ENCODE assay signal across 22 cellular contexts in the genomic region with DNA sequence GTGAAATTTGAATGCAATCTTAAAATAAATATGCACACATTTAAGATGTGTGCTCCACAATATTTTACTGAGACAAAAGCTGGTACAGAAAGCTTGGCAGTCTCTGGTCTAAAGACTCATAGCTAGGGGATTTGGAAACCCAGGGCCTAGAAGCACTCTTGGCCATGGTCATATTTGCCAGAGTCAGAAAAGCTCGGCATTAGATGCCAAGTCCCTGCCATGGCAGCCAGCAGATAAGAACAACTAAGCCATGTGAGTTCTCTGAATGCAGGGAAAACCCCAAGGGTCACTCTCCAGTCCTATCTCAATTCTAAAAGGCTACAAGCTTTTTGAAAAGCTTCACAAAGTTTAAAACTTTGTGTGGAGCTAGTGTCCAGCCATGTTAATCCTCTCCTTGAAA.
DNase-seq lines count a peak whose midpoint lies in the region; ATAC-seq and TF ChIP-seq lines count a peak whose summit lies in the region.
"Had no signal": no experiment of that assay in that cellular context is flagged by ENCODE, and none has a peak within 500 bp of the region (broad histone marks: within the 10 kb centered on the region; RNA-seq: fewer than 3 reads in every experiment).

No MANE protein-coding gene starts in this region.

- DNase-seq in heart left ventricle = peak in 3 of 5 donors; percentile 15 to 38 (median 34)
- no peak for DNase-seq in Right ventricle myocardium inferior (ENCODE audit: missing footprints)
- DNase-seq in MG63 = peak; percentile 38
- DNase-seq in left ventricle myocardium superior = peak; percentile 48
- no peak for DNase-seq in SIG-M5 (lab: John Stamatoyannopoulos, UW)
- DNase-seq: 8988T; ACHN; AML-193; BE2C; CD4-positive, alpha-beta T cell; CD8-positive, alpha-beta memory T cell; DMS 273 treated with DMSO at 0.1 percent for 48 hours; DMS79; EL; GDM1; GOT3; HFFc6 had no signal

- H3K9me3 ChIP-seq in heart left ventricle = peaks cover 0 to 19% (median 0%) of the 10 kb centered on the region in 12 donors
- H3K9me3 ChIP-seq in MG63 = peaks cover 10% of the 10 kb centered on the region
- H3K9me3 ChIP-seq: A549, BE2C, HAP-1 had no signal

- 17 to 29% (median 23%) methylated on average over 1 of the region's 1 CpG for WGBS in heart left ventricle, 4 donors

- TF ChIP-seq CTCF in heart left ventricle (IDR thresholded peaks at IDR 0.05) = no peak

- no peak overlapping the region for H3K27ac ChIP-seq in heart left ventricle
- H3K27ac ChIP-seq: A549; BLaER1 treated with 17β-estradiol and CSF1 and Interleukin-3, amounts not matched to agents 10 nM and 100 nM had no signal

- no peaks in the 10 kb centered on the region for H3K27me3 ChIP-seq in heart left ventricle
- H3K27me3 ChIP-seq in MG63 = no peaks in the 10 kb centered on the region; the same call in 1 of the 2 replicates
- H3K27me3 ChIP-seq: BE2C; BLaER1 treated with 17β-estradiol and CSF1 and Interleukin-3, amounts not matched to agents 10 nM and 100 nM had no signal

- intact Hi-C loops in heart left ventricle (cut with DNase I) (no loop called here), Right ventricle myocardium inferior (cut with DNase I) (no loop called here), left ventricle myocardium superior (cut with micrococcal nuclease) (no loop called here)

- H3K4me3 ChIP-seq in heart left ventricle (no peak overlapping the region), MG63 (no peak overlapping the region)
- H3K4me3 ChIP-seq: A549; BLaER1 treated with 17β-estradiol and CSF1 and Interleukin-3, amounts not matched to agents 10 nM and 100 nM; GM12878; HAP-1 had no signal

- peaks cover 0 to 6% (median 0%) of the 10 kb centered on the region in 12 donors for H3K4me1 ChIP-seq in heart left ventricle
- H3K4me1 ChIP-seq: A549, BE2C, HAP-1 had no signal

- no peaks in the 10 kb centered on the region for H3K36me3 ChIP-seq in heart left ventricle
- H3K36me3 ChIP-seq in MG63 = no peaks in the 10 kb centered on the region
- H3K36me3 ChIP-seq: BE2C; BLaER1 treated with 17β-estradiol and CSF1 and Interleukin-3, amounts not matched to agents 10 nM and 100 nM; HAP-1 had no signal

- peak in 3 of 4 donors; percentile 71 to 80 (median 73) for ATAC-seq in heart left ventricle
- no peak for ATAC-seq in Right ventricle myocardium inferior
- peak; percentile 83 for ATAC-seq in left ventricle myocardium superior
- no peak for ATAC-seq in GM21423 (IDR thresholded peaks at IDR 0.05; ENCODE audit: unreplicated experiment)
- ATAC-seq: A549, GM12878 had no signal

- TF ChIP-seq POLR2A in heart left ventricle (IDR thresholded peaks at IDR 0.05) = no peak

Comparison
In these comparisons a context has a peak if more than half of its experiments do, and no peak if none do; other contexts are left out.
1. ATAC-seq: peak in heart left ventricle (3 of 4) and left ventricle myocardium superior (single experiment); none in Right ventricle myocardium inferior (single experiment) and GM21423 (single experiment).
2. DNase-seq: peak in heart left ventricle (3 of 5), MG63 (single experiment) and left ventricle myocardium superior (single experiment); none in Right ventricle myocardium inferior (single experiment) and SIG-M5 (single experiment).